Comparison of ENCODE assay signal across 8 cellular contexts in the genomic region with DNA sequence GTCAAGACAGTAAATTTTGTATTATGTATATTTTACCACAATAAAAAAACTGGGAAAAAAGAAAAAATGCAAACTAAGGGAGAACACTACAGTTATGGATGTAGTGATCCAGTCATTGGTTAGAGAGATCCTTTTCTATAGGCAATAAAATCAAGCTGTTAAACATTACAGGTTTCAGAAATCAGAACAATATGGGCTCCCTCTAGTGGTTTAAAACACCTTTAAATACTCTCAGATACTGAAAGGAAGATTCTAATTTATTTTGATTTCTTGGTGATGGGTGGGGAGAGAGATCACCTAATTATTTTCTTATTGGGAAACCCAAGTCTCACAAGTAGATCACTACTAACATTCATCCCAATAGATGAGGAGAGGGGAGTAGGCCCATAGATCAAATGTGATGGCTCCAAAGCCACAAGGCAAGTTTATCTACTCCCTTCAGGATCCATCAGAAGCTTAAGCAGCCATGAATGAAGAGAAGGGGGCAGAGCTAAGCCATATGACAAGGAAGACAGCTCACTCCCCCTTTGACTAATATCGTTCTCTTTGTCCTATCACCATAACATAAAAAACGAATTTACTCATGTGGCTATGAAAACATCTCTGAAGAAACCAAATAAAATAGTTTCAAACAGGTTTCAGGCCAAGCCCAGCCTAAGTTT.
DNase-seq lines count a peak whose midpoint lies in the region; ATAC-seq and TF ChIP-seq lines count a peak whose summit lies in the region.

No MANE protein-coding gene starts in this region.

- CTCF ChIA-PET in RWPE1 (lab: Yijun Ruan, JAX): interaction anchor here (0.5 to 0.8 kb wide), 5 partner anchors 29 to 1328 kb away, joined by 3 to 4 read pairs (median 3); no protein-coding TSS in a partner anchor

- no peak overlapping the region for H3K4ac ChIP-seq in H9 (ENCODE audit: low read depth, low read length)

- ATAC-seq in HG02884 (IDR thresholded peaks at IDR 0.05; ENCODE audit: unreplicated experiment): no peak

- H3K4me3 ChIP-seq in esophagus squamous epithelium: no peak overlapping the region
- no peak overlapping the region for H3K4me3 ChIP-seq in sigmoid colon

- no CpG with 5 or more reads among the region's 2 CpGs for WGBS in H9 (ENCODE audit: extremely low coverage, insufficient read length, low lambda C conversion rate)
- WGBS in esophagus squamous epithelium, 2 donors: 27 to 36% methylated on average over 2 of the region's 2 CpGs
- 12 to 49% methylated on average over 2 of the region's 2 CpGs for WGBS in sigmoid colon, 2 donors

- H3K9me3 Mint-ChIP-seq in H9: no peaks in the 10 kb centered on the region

- H2AK5ac ChIP-seq in H9 (ENCODE audit: insufficient read length, low read length): no peak overlapping the region

- no peak overlapping the region for H4K91ac ChIP-seq in H9 (ENCODE audit: insufficient read length, low read depth, low read length)

- H3K79me1 ChIP-seq in H9 (ENCODE audit: insufficient read depth, low read depth, low read length, poor library complexity, severe bottlenecking): no peaks in the 10 kb centered on the region

- H4K20me1 ChIP-seq in H9 (ENCODE audit: control insufficient read depth, insufficient read depth, insufficient read length): no peaks in the 10 kb centered on the region

- peaks cover 2% of the 10 kb centered on the region; the same call in 1 of the 2 replicates for H3K27me3 Mint-ChIP-seq in H9 (ENCODE audit: low read depth)

- no peak overlapping the region for H3T11ph ChIP-seq in H9 (ENCODE audit: low read length)

- no peaks in the 10 kb centered on the region; a peak in 1 of 7 replicates for H3K36me3 Mint-ChIP-seq in H9 (ENCODE audit: insufficient read depth in 1 of 3, low read depth in 3 of 3)

- H3K4me2 ChIP-seq in H9 (ENCODE audit: insufficient read depth, insufficient read length, low read length): no peak overlapping the region

- TF ChIP-seq CTCF in H9 (conservative IDR thresholded peaks at IDR 0.05) (peak; percentile 73), RWPE1 (conservative IDR thresholded peaks at IDR 0.05; ENCODE audit: low read depth) (peak; percentile 59), esophagus squamous epithelium (IDR thresholded peaks at IDR 0.05) (peak; percentile 30 to 57 (median 40)), sigmoid colon (IDR thresholded peaks at IDR 0.05) (peak; percentile 13 to 52 (median 33))

- no peak overlapping the region for H2BK5ac ChIP-seq in H9 (ENCODE audit: insufficient read length, low read length)

- H3K18ac ChIP-seq in H9 (ENCODE audit: insufficient read length, low read depth, low read length): no peak overlapping the region

- H3K27me3 ChIP-seq in H9 (ENCODE audit: insufficient read depth, low read length) (no peaks in the 10 kb centered on the region), esophagus squamous epithelium (no peaks in the 10 kb centered on the region), sigmoid colon (no peaks in the 10 kb centered on the region)

- no peak overlapping the region for H3K4me3 Mint-ChIP-seq in H9

- H3K56ac ChIP-seq in H9 (ENCODE audit: insufficient read length, low read depth, low read length): no peak overlapping the region

- H3K27ac Mint-ChIP-seq in H9: no peak overlapping the region; a peak in 1 of 7 replicates

- H3K36me3 ChIP-seq in esophagus squamous epithelium (no peaks in the 10 kb centered on the region), sigmoid colon (no peaks in the 10 kb centered on the region)

- H3K23me2 ChIP-seq in H9 (ENCODE audit: insufficient read length, low read depth, low read length, poor library complexity, severe bottlenecking): no peaks in the 10 kb centered on the region

- no peak overlapping the region for H2BK15ac ChIP-seq in H9 (ENCODE audit: low read depth, low read length)

- intact Hi-C loops in esophagus squamous epithelium (cut with DNase I) (loop anchor here (10.0 kb wide), 1 partner anchor 338 kb away; no protein-coding TSS in a partner anchor), sigmoid colon (cut with DNase I) (loop anchor here (2.0 to 5.0 kb wide), 4 partner anchors 216 to 541 kb away; a partner anchor contains a TSS)

- no peak overlapping the region for H3K23ac ChIP-seq in H9 (ENCODE audit: insufficient read length, low read depth, low read length)

- H3K4me1 ChIP-seq in H9 (ENCODE audit: insufficient read depth, low read length): no peaks in the 10 kb centered on the region
- peaks cover 0 to 7% (median 0%) of the 10 kb centered on the region in 3 donors for H3K4me1 ChIP-seq in esophagus squamous epithelium
- peaks cover 0 to 3% (median 0%) of the 10 kb centered on the region in 4 donors for H3K4me1 ChIP-seq in sigmoid colon

- no peak for TF ChIP-seq EP300 in sigmoid colon (IDR thresholded peaks at IDR 0.05)

- no peak overlapping the region for H3K27ac ChIP-seq in H9 (ENCODE audit: insufficient read length, low read depth, low read length)
- no peak overlapping the region for H3K27ac ChIP-seq in RWPE1
- no peak overlapping the region for H3K27ac ChIP-seq in esophagus squamous epithelium
- H3K27ac ChIP-seq in sigmoid colon: no peak overlapping the region

- H4K5ac ChIP-seq in H9 (ENCODE audit: insufficient read length, low read depth, low read length): no peak overlapping the region

- H2BK12ac ChIP-seq in H9 (ENCODE audit: insufficient read length, low read depth, low read length): no peak overlapping the region

- H2BK120ac ChIP-seq in H9 (ENCODE audit: low read depth, low read length, poor library complexity, severe bottlenecking): no peak overlapping the region

- DNase-seq in Ammon's horn (ENCODE audit: low spot score) (peak; percentile 17), H9 (no peak), RWPE1 (ENCODE audit: low spot score) (peak; percentile 17), esophagus squamous epithelium (lab: John Stamatoyannopoulos, UW) (no peak), sigmoid colon (no peak), NK-92 (lab: John Stamatoyannopoulos, UW; ENCODE audit: unreplicated experiment) (no peak), HK-2 (ENCODE audit: unreplicated experiment) (no peak)

- H3K79me2 ChIP-seq in H9 (ENCODE audit: insufficient read depth, low read length): no peaks in the 10 kb centered on the region

- no peak overlapping the region for H3K9ac ChIP-seq in H9 (ENCODE audit: extremely low read depth, insufficient read length, low read length)

- POLR2A ChIA-PET in RWPE1 (lab: Yijun Ruan, JAX; ENCODE audit: low non-redundant PET): interaction anchor here (0.6 kb wide), 1 partner anchor 515 kb away, joined by 9 read pairs; no protein-coding TSS in a partner anchor

- no peak overlapping the region for H2AFZ ChIP-seq in H9 (ENCODE audit: low read length)

- H3K4me1 Mint-ChIP-seq in H9: peaks cover 13 to 17% of the 10 kb centered on the region in 2 experiments

- no peak overlapping the region for H4K8ac ChIP-seq in H9 (replicated peaks; ENCODE audit: insufficient read length, low read depth, low read length)

- H3K9me3 ChIP-seq in H9 (ENCODE audit: control insufficient read depth, low read depth, low read length): no peaks in the 10 kb centered on the region
- no peaks in the 10 kb centered on the region for H3K9me3 ChIP-seq in esophagus squamous epithelium
- no peaks in the 10 kb centered on the region for H3K9me3 ChIP-seq in sigmoid colon

- no peak overlapping the region for H2BK20ac ChIP-seq in H9 (ENCODE audit: low read depth, low read length, poor library complexity, severe bottlenecking)

- TF ChIP-seq POLR2A in esophagus squamous epithelium (IDR thresholded peaks at IDR 0.05) (no peak), sigmoid colon (IDR thresholded peaks at IDR 0.05) (no peak)

- no peak overlapping the region for H3K14ac ChIP-seq in H9 (ENCODE audit: insufficient read depth, low read length)

Comparison
In these comparisons a context has a peak if more than half of its experiments do, and no peak if none do; other contexts are left out.
1. DNase-seq: peak in Ammon's horn (single experiment) and RWPE1 (single experiment); none in H9 (single experiment), esophagus squamous epithelium (single experiment), sigmoid colon (single experiment), NK-92 (single experiment) and HK-2 (single experiment).
2. Peak in every context shown above with its lines, with median percentiles within 50 percentile points of each other: CTCF ChIP-seq.